8 cellular contexts compared by ENCODE assay signal in genomic region chr9:116549061-116549664, GRCh38.
DNase-seq lines count a peak whose midpoint lies in the region; ATAC-seq and TF ChIP-seq lines count a peak whose summit lies in the region.

No MANE protein-coding gene starts in this region.

- 61 to 86% methylated on average over 9 of the region's 9 CpGs for WGBS in body of pancreas, 2 donors
- WGBS in aorta, 2 donors: 21 to 25% methylated on average over 9 of the region's 9 CpGs

- H3K27me3 ChIP-seq in body of pancreas: no peaks in the 10 kb centered on the region
- no peaks in the 10 kb centered on the region for H3K27me3 ChIP-seq in aorta (ENCODE audit: control insufficient read depth in 1 of 2, insufficient read depth in 2 of 2, low read length in 1 of 2)

- no peak for TF ChIP-seq CTCF in body of pancreas (IDR thresholded peaks at IDR 0.05)

- H3K4me1 ChIP-seq in body of pancreas (peaks cover 42% of the 10 kb centered on the region), aorta (ENCODE audit: control insufficient read depth in 1 of 2, insufficient read depth in 2 of 2, low read length in 2 of 2) (peaks cover 0 to 2% of the 10 kb centered on the region in 2 donors)

- H3K27ac ChIP-seq in body of pancreas: no peak overlapping the region
- no peak overlapping the region for H3K27ac ChIP-seq in aorta (ENCODE audit: low read depth in 1 of 2, low read length in 2 of 2)

- no peaks in the 10 kb centered on the region for H3K36me3 Mint-ChIP-seq in activated naive CD8-positive, alpha-beta T cell treated with anti-CD3 and anti-CD28 coated beads, Interleukin-2, amount 50 U/mL, for 24 hours (ENCODE audit: low read depth)
- H3K36me3 Mint-ChIP-seq in activated naive CD8-positive, alpha-beta T cell treated with anti-CD3 and anti-CD28 coated beads for 36 hours: no peaks in the 10 kb centered on the region

- peak; percentile 61 for ATAC-seq in activated naive CD8-positive, alpha-beta T cell treated with anti-CD3 and anti-CD28 coated beads, Interleukin-2, amount 50 U/mL, for 24 hours
- peak; percentile 56 for ATAC-seq in body of pancreas
- peak; percentile 71 for ATAC-seq in left lobe of liver
- ATAC-seq in aorta (ENCODE audit: low FRiP score): peak; percentile 87
- no peak for ATAC-seq in HG03442 (IDR thresholded peaks at IDR 0.05; ENCODE audit: unreplicated experiment)
- ATAC-seq in GM18909 (IDR thresholded peaks at IDR 0.05; ENCODE audit: poor library complexity, unreplicated experiment): no peak

- no peaks in the 10 kb centered on the region for H3K36me3 ChIP-seq in body of pancreas (replicated peaks in 1 of 2; ENCODE audit: insufficient read depth in 1 of 2, low read depth in 2 of 2)
- no peaks in the 10 kb centered on the region for H3K36me3 ChIP-seq in aorta (ENCODE audit: control insufficient read depth in 1 of 2, insufficient read depth in 2 of 2, low read length in 1 of 2)

- H3K9me3 Mint-ChIP-seq in activated naive CD8-positive, alpha-beta T cell treated with anti-CD3 and anti-CD28 coated beads, Interleukin-2, amount 50 U/mL, for 24 hours: no peaks in the 10 kb centered on the region
- H3K9me3 Mint-ChIP-seq in activated naive CD8-positive, alpha-beta T cell treated with anti-CD3 and anti-CD28 coated beads for 36 hours: no peaks in the 10 kb centered on the region

- intact Hi-C loops in body of pancreas (cut with DNase I) (no loop called here), aorta (cut with DNase I) (no loop called here)

- H3K4me1 Mint-ChIP-seq in activated naive CD8-positive, alpha-beta T cell treated with anti-CD3 and anti-CD28 coated beads, Interleukin-2, amount 50 U/mL, for 24 hours: peaks cover 5% of the 10 kb centered on the region
- H3K4me1 Mint-ChIP-seq in activated naive CD8-positive, alpha-beta T cell treated with anti-CD3 and anti-CD28 coated beads for 36 hours: peaks cover 5% of the 10 kb centered on the region

- DNase-seq in activated naive CD8-positive, alpha-beta T cell treated with anti-CD3 and anti-CD28 coated beads, Interleukin-2, amount 50 U/mL, for 24 hours: peak; percentile 7
- no peak for DNase-seq in activated naive CD8-positive, alpha-beta T cell treated with anti-CD3 and anti-CD28 coated beads for 36 hours
- peak; percentile 41 to 65 (median 53) for DNase-seq in body of pancreas
- DNase-seq in left lobe of liver (ENCODE audit: low spot score): peak; percentile 92
- DNase-seq in aorta: peak; percentile 90 to 91
- no peak for DNase-seq in T-helper 1 cell

- no peak overlapping the region for H3K27ac Mint-ChIP-seq in activated naive CD8-positive, alpha-beta T cell treated with anti-CD3 and anti-CD28 coated beads, Interleukin-2, amount 50 U/mL, for 24 hours
- no peak overlapping the region for H3K27ac Mint-ChIP-seq in activated naive CD8-positive, alpha-beta T cell treated with anti-CD3 and anti-CD28 coated beads for 36 hours

- no peak overlapping the region for H3K4me3 Mint-ChIP-seq in activated naive CD8-positive, alpha-beta T cell treated with anti-CD3 and anti-CD28 coated beads, Interleukin-2, amount 50 U/mL, for 24 hours
- no peak overlapping the region for H3K4me3 Mint-ChIP-seq in activated naive CD8-positive, alpha-beta T cell treated with anti-CD3 and anti-CD28 coated beads for 36 hours

- no peak for TF ChIP-seq POLR2A in body of pancreas (IDR thresholded peaks at IDR 0.05)

- no peaks in the 10 kb centered on the region for H3K27me3 Mint-ChIP-seq in activated naive CD8-positive, alpha-beta T cell treated with anti-CD3 and anti-CD28 coated beads, Interleukin-2, amount 50 U/mL, for 24 hours
- H3K27me3 Mint-ChIP-seq in activated naive CD8-positive, alpha-beta T cell treated with anti-CD3 and anti-CD28 coated beads for 36 hours: no peaks in the 10 kb centered on the region

- H3K4me3 ChIP-seq in body of pancreas: no peak overlapping the region
- H3K4me3 ChIP-seq in aorta (ENCODE audit: low read length in 2 of 2): no peak overlapping the region

- H3K9me3 ChIP-seq in body of pancreas (no peaks in the 10 kb centered on the region), aorta (ENCODE audit: control insufficient read depth, low read length) (no peaks in the 10 kb centered on the region)

Comparison
In these comparisons a context has a peak if more than half of its experiments do, and no peak if none do; other contexts are left out.
1. DNase-seq: peak in activated naive CD8-positive, alpha-beta T cell treated with anti-CD3 and anti-CD28 coated beads, Interleukin-2, amount 50 U/mL, for 24 hours (single experiment), body of pancreas (4 of 4), left lobe of liver (single experiment) and aorta (2 of 2); none in activated naive CD8-positive, alpha-beta T cell treated with anti-CD3 and anti-CD28 coated beads for 36 hours (single experiment) and T-helper 1 cell (0 of 5).
2. ATAC-seq: peak in activated naive CD8-positive, alpha-beta T cell treated with anti-CD3 and anti-CD28 coated beads, Interleukin-2, amount 50 U/mL, for 24 hours (single experiment), body of pancreas (single experiment), left lobe of liver (single experiment) and aorta (single experiment); none in HG03442 (single experiment) and GM18909 (single experiment).